Comparison of ENCODE assay signal across 16 cellular contexts in genomic region chr13:94997126-94997525, GRCh38.
DNase-seq lines count a peak whose midpoint lies in the region; ATAC-seq and TF ChIP-seq lines count a peak whose summit lies in the region.
"Had no signal": no experiment of that assay in that cellular context is flagged by ENCODE, and none has a peak within 500 bp of the region (broad histone marks: within the 10 kb centered on the region; RNA-seq: fewer than 3 reads in every experiment).

No MANE protein-coding gene starts in this region.

- no peak for ATAC-seq in HG02763 (IDR thresholded peaks at IDR 0.05; ENCODE audit: unreplicated experiment)
- ATAC-seq in HG03196 (IDR thresholded peaks at IDR 0.05; ENCODE audit: unreplicated experiment), result no peak
- ATAC-seq: A549 had no signal

- DNase-seq in DMS53 (lab: John Stamatoyannopoulos, UW), result peak; percentile 3
- DNase-seq in DMS53 treated with DMSO at 0.1 percent for 48 hours (lab: John Stamatoyannopoulos, UW; ENCODE audit: unreplicated experiment), result no peak
- DNase-seq in cardiac fibroblast (ENCODE audit: low read depth in 2 of 2), result peak; percentile 31 to 55
- DNase-seq in fibroblast of mammary gland (ENCODE audit: low read depth), result peak; percentile 12
- no peak for DNase-seq in dermis blood vessel endothelial cell
- DNase-seq: AML-193; Caco-2; CD4-positive, alpha-beta T cell; DMS79 treated with DMSO at 0.1 percent for 48 hours; GF-D8; GOT3; H9; KG1 had no signal

- H3K4me3 ChIP-seq in cardiac fibroblast (replicated peaks in 1 of 2; ENCODE audit: low read depth in 2 of 2, low read length in 2 of 2) (no peak overlapping the region), fibroblast of mammary gland (ENCODE audit: control insufficient read depth, low read depth, low read length) (no peak overlapping the region)
- H3K4me3 ChIP-seq: A549 had no signal

- no peak for TF ChIP-seq CTCF in cardiac fibroblast (IDR thresholded peaks at IDR 0.05; ENCODE audit: low read depth, low read length)
- TF ChIP-seq CTCF in fibroblast of mammary gland (conservative IDR thresholded peaks at IDR 0.05; ENCODE audit: control insufficient read depth, insufficient read depth, low read depth, low read length), result no peak

Comparison
In these comparisons a context has a peak if more than half of its experiments do, and no peak if none do; other contexts are left out.
1. DNase-seq: peak in DMS53 (single experiment), cardiac fibroblast (2 of 2) and fibroblast of mammary gland (single experiment); none in DMS53 treated with DMSO at 0.1 percent for 48 hours (single experiment) and dermis blood vessel endothelial cell (single experiment).